In genomic region chr6:74735304-74735703, GRCh38 we compare ENCODE assay signal across 15 cellular contexts.
DNase-seq lines count a peak whose midpoint lies in the region; ATAC-seq, FAIRE-seq and TF ChIP-seq lines count a peak whose summit lies in the region.
"Had no signal": no experiment of that assay in that cellular context is flagged by ENCODE, and none has a peak within 500 bp of the region (broad histone marks: within the 10 kb centered on the region; RNA-seq: fewer than 3 reads in every experiment).

No MANE protein-coding gene starts in this region.

- WGBS in sigmoid colon, 2 donors = 61 to 62% methylated on average over 2 of the region's 2 CpGs

- FAIRE-seq in RCC 7860 (lab: Jason Lieb, UNC) = no peak
- FAIRE-seq: colon, GM12892 had no signal

- no peak for TF ChIP-seq POLR2A in sigmoid colon (IDR thresholded peaks at IDR 0.05)

- H3K4me1 ChIP-seq in RWPE2 (ENCODE audit: insufficient read depth, poor library complexity, severe bottlenecking) (peaks cover 16% of the 10 kb centered on the region), sigmoid colon (peaks cover 0 to 15% (median 0%) of the 10 kb centered on the region in 4 donors)

- no peaks in the 10 kb centered on the region for H3K9me3 ChIP-seq in RWPE2 (ENCODE audit: severe bottlenecking)
- no peaks in the 10 kb centered on the region for H3K9me3 ChIP-seq in sigmoid colon

- no peak overlapping the region for H3K4me3 ChIP-seq in RWPE2 (ENCODE audit: severe bottlenecking)
- no peak overlapping the region for H3K4me3 ChIP-seq in fibroblast of pulmonary artery (replicated peaks; ENCODE audit: low read depth, low read length)
- H3K4me3 ChIP-seq in sigmoid colon = no peak overlapping the region

- H3K36me3 ChIP-seq in RWPE2 (ENCODE audit: low read depth) (no peaks in the 10 kb centered on the region), sigmoid colon (no peaks in the 10 kb centered on the region)

- intact Hi-C loops in sigmoid colon (cut with DNase I) = no loop called here

- ATAC-seq in RWPE2 (ENCODE audit: low read depth) (peak; percentile 82), HG03565 (IDR thresholded peaks at IDR 0.05; ENCODE audit: unreplicated experiment) (no peak), GM18870 (IDR thresholded peaks at IDR 0.05; ENCODE audit: unreplicated experiment) (no peak)
- ATAC-seq: activated T-helper 17 cell treated with anti-CD3 and anti-CD28 coated beads, Interleukin-2, amount 50 U/mL, for 72 hours had no signal

- H3K27me3 ChIP-seq in RWPE2 (ENCODE audit: insufficient read depth, poor library complexity, severe bottlenecking) (no peaks in the 10 kb centered on the region), sigmoid colon (no peaks in the 10 kb centered on the region)

- no peak for TF ChIP-seq CTCF in RWPE2 (IDR thresholded peaks at IDR 0.05; ENCODE audit: poor library complexity, severe bottlenecking)
- TF ChIP-seq CTCF in fibroblast of pulmonary artery (IDR thresholded peaks at IDR 0.05; ENCODE audit: low read length, missing control alignments) = no peak
- no peak for TF ChIP-seq CTCF in sigmoid colon (IDR thresholded peaks at IDR 0.05)

- DNase-seq in EH (ENCODE audit: low read depth) = peak; percentile 94
- no peak for DNase-seq in RWPE2 (ENCODE audit: low spot score)
- DNase-seq in fibroblast of pulmonary artery (ENCODE audit: low read depth) = peak; percentile 96
- no peak for DNase-seq in sigmoid colon
- DNase-seq in RCC 7860 (ENCODE audit: low spot score) = no peak
- DNase-seq in epidermal melanocyte (ENCODE audit: insufficient read length, low spot score) = no peak
- DNase-seq: activated CD4-positive, alpha-beta T cell treated with anti-CD3 and anti-CD28 coated beads for 1 hour; hypothalamus; NCI-H1092; NCI-H526 had no signal

- H3K27ac ChIP-seq in RWPE2 (ENCODE audit: poor library complexity, severe bottlenecking) (peak overlapping the region; percentile 36), sigmoid colon (peak overlapping the region in 3 of 4 donors; percentile 39 to 61 (median 40))

- TF ChIP-seq EP300 in sigmoid colon (IDR thresholded peaks at IDR 0.05) = peak in 1 of 4 donors; percentile 20

Comparison
In these comparisons a context has a peak if more than half of its experiments do, and no peak if none do; other contexts are left out.
1. DNase-seq: peak in EH (single experiment) and fibroblast of pulmonary artery (single experiment); none in RWPE2 (single experiment), sigmoid colon (single experiment), RCC 7860 (single experiment) and epidermal melanocyte (single experiment).